Comparison of ENCODE assay signal across 1 cellular context in the genomic region with DNA sequence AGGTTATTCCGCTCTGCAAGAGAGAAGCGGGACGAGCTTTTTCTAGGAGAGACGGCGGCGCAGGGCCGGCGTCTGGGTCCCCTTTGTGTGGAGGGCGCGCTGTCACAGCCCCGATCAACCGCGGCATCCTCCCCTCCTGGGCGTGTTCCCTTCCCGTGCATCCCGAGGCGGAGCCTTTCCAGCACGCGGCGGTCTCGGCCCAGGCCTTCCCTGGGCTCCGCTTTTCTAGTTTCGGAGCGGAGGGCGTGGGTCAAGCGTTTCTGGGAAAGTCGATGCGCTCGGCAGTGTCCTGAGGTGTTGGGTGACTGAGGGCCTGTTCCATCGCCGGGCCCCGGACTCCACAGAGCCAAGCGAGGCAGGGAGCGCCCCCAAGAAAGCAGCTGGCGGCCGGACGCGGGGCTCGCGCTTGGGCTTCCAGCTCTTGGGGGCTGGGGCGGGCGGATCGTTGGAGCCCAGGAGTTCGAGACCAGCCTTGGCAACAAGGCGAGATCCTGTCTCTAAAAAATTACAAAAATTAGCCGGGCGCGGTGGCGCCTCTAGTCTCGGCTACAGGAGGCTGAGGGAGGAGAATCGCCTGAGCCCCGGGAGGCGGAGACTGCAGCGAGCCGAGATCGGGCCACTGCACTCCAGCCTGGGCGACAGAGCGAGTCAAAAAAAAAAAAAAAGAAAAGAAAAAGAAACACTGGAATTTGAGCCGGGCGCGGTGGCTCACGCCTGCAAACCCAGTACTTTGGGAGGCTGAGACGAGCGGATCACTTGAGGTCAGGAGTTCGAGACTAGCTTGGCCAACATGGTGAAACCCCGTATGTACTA.
TF ChIP-seq lines count a peak whose summit lies in the region.

No MANE protein-coding gene starts in this region.

TF ChIP-seq in K562, 482 proteins besides CTCF, POLR2A, EP300 and RAD21 (continued from another document):
- TF ChIP-seq FOXA3 (CRISPR knock-in tag; conservative IDR thresholded peaks at IDR 0.05 in 1 of 2, IDR thresholded peaks at IDR 0.05 in 1 of 2): peak in 1 of 2 experiments; percentile 42; a peak in 1 of 4 replicates
- no peak for TF ChIP-seq TAF15 (IDR thresholded peaks at IDR 0.05; ENCODE audit: low read depth, low read length)
- peak; percentile 62 for TF ChIP-seq FIP1L1 (IDR thresholded peaks at IDR 0.05; ENCODE audit: low read depth, low read length, poor library complexity, severe bottlenecking)
- TF ChIP-seq ZEB2 (IDR thresholded peaks at IDR 0.05): no peak
- peak; percentile 78 for TF ChIP-seq POLR2G (IDR thresholded peaks at IDR 0.05; ENCODE audit: low read depth, low read length)
- TF ChIP-seq, protein P1, sequence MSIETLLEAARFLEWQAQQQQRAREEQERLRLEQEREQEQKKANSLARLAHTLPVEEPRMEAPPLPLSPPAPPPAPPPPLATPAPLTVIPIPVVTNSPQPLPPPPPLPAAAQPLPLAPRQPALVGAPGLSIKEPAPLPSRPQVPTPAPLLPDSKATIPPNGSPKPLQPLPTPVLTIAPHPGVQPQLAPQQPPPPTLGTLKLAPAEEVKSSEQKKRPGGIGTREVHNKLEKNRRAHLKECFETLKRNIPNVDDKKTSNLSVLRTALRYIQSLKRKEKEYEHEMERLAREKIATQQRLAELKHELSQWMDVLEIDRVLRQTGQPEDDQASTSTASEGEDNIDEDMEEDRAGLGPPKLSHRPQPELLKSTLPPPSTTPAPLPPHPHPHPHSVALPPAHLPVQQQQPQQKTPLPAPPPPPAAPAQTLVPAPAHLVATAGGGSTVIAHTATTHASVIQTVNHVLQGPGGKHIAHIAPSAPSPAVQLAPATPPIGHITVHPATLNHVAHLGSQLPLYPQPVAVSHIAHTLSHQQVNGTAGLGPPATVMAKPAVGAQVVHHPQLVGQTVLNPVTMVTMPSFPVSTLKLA (conservative IDR thresholded peaks at IDR 0.05): peak; percentile 94 to 96
- 0 out of 2 replicates have a peak, but pooled peaks have one; percentile 24 for TF ChIP-seq ZNF263 (CRISPR knock-in tag; IDR thresholded peaks at IDR 0.05; ENCODE audit: borderline replicate concordance)
- TF ChIP-seq, protein P2, sequence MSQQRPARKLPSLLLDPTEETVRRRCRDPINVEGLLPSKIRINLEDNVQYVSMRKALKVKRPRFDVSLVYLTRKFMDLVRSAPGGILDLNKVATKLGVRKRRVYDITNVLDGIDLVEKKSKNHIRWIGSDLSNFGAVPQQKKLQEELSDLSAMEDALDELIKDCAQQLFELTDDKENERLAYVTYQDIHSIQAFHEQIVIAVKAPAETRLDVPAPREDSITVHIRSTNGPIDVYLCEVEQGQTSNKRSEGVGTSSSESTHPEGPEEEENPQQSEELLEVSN (IDR thresholded peaks at IDR 0.05; ENCODE audit: borderline replicate concordance in 1 of 2, extremely low read depth in 1 of 2, insufficient read depth in 1 of 2, insufficient read length in 1 of 2, low read depth in 1 of 2, low read length in 1 of 2, poor library complexity in 1 of 2, severe bottlenecking in 1 of 2): peak; percentile 72 to 84
- 0 out of 2 replicates have a peak, but pooled peaks have one; percentile 21 for TF ChIP-seq ELF2 (CRISPR knock-in tag; IDR thresholded peaks at IDR 0.05)
- peak; percentile 72; the same call in 1 of the 2 replicates for TF ChIP-seq MYC (IDR thresholded peaks at IDR 0.05; ENCODE audit: low read depth, low read length)
- TF ChIP-seq MYC (CRISPR knock-in tag; IDR thresholded peaks at IDR 0.05; ENCODE audit: borderline replicate concordance, low read depth): peak; percentile 79
- TF ChIP-seq, protein P3, sequence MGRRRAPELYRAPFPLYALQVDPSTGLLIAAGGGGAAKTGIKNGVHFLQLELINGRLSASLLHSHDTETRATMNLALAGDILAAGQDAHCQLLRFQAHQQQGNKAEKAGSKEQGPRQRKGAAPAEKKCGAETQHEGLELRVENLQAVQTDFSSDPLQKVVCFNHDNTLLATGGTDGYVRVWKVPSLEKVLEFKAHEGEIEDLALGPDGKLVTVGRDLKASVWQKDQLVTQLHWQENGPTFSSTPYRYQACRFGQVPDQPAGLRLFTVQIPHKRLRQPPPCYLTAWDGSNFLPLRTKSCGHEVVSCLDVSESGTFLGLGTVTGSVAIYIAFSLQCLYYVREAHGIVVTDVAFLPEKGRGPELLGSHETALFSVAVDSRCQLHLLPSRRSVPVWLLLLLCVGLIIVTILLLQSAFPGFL (CRISPR knock-in tag; IDR thresholded peaks at IDR 0.05): 0 out of 2 replicates have a peak, but pooled peaks have one; percentile 51
- TF ChIP-seq LEF1 (IDR thresholded peaks at IDR 0.05): peak; percentile 55
- TF ChIP-seq, protein P4, sequence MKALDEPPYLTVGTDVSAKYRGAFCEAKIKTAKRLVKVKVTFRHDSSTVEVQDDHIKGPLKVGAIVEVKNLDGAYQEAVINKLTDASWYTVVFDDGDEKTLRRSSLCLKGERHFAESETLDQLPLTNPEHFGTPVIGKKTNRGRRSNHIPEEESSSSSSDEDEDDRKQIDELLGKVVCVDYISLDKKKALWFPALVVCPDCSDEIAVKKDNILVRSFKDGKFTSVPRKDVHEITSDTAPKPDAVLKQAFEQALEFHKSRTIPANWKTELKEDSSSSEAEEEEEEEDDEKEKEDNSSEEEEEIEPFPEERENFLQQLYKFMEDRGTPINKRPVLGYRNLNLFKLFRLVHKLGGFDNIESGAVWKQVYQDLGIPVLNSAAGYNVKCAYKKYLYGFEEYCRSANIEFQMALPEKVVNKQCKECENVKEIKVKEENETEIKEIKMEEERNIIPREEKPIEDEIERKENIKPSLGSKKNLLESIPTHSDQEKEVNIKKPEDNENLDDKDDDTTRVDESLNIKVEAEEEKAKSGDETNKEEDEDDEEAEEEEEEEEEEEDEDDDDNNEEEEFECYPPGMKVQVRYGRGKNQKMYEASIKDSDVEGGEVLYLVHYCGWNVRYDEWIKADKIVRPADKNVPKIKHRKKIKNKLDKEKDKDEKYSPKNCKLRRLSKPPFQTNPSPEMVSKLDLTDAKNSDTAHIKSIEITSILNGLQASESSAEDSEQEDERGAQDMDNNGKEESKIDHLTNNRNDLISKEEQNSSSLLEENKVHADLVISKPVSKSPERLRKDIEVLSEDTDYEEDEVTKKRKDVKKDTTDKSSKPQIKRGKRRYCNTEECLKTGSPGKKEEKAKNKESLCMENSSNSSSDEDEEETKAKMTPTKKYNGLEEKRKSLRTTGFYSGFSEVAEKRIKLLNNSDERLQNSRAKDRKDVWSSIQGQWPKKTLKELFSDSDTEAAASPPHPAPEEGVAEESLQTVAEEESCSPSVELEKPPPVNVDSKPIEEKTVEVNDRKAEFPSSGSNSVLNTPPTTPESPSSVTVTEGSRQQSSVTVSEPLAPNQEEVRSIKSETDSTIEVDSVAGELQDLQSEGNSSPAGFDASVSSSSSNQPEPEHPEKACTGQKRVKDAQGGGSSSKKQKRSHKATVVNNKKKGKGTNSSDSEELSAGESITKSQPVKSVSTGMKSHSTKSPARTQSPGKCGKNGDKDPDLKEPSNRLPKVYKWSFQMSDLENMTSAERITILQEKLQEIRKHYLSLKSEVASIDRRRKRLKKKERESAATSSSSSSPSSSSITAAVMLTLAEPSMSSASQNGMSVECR (CRISPR knock-in tag; IDR thresholded peaks at IDR 0.05): no peak
- TF ChIP-seq ZNF830 (CRISPR knock-in tag; IDR thresholded peaks at IDR 0.05): no peak
- TF ChIP-seq, protein P5, sequence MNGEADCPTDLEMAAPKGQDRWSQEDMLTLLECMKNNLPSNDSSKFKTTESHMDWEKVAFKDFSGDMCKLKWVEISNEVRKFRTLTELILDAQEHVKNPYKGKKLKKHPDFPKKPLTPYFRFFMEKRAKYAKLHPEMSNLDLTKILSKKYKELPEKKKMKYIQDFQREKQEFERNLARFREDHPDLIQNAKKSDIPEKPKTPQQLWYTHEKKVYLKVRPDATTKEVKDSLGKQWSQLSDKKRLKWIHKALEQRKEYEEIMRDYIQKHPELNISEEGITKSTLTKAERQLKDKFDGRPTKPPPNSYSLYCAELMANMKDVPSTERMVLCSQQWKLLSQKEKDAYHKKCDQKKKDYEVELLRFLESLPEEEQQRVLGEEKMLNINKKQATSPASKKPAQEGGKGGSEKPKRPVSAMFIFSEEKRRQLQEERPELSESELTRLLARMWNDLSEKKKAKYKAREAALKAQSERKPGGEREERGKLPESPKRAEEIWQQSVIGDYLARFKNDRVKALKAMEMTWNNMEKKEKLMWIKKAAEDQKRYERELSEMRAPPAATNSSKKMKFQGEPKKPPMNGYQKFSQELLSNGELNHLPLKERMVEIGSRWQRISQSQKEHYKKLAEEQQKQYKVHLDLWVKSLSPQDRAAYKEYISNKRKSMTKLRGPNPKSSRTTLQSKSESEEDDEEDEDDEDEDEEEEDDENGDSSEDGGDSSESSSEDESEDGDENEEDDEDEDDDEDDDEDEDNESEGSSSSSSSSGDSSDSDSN (IDR thresholded peaks at IDR 0.05; ENCODE audit: borderline replicate concordance in 1 of 2, low read depth in 2 of 2, low read length in 2 of 2): 0 out of 4 replicates have a peak, but pooled peaks have one; percentile 46 to 50
- TF ChIP-seq PHF8 (IDR thresholded peaks at IDR 0.05; ENCODE audit: borderline replicate concordance, low read length): peak; percentile 41; the same call in 1 of the 2 replicates
- TF ChIP-seq COPS2 (conservative IDR thresholded peaks at IDR 0.05): no peak
- peak; percentile 9 for TF ChIP-seq TAF1 (IDR thresholded peaks at IDR 0.05; ENCODE audit: control insufficient read depth, extremely low read depth, insufficient read depth, low read length, severe bottlenecking)
- TF ChIP-seq ZKSCAN8 (CRISPR knock-in tag; IDR thresholded peaks at IDR 0.05): 0 out of 2 replicates have a peak, but pooled peaks have one; percentile 68
- no peak for TF ChIP-seq CREB1 (IDR thresholded peaks at IDR 0.05)
- peak; percentile 22; the same call in 1 of the 2 replicates for TF ChIP-seq CREB1 (CRISPR knock-in tag; IDR thresholded peaks at IDR 0.05)
- peak; percentile 18; the same call in 1 of the 2 replicates for TF ChIP-seq KDM2B (CRISPR knock-in tag; IDR thresholded peaks at IDR 0.05)
